Comparison of ENCODE assay signal across 26 cellular contexts in the genomic region with DNA sequence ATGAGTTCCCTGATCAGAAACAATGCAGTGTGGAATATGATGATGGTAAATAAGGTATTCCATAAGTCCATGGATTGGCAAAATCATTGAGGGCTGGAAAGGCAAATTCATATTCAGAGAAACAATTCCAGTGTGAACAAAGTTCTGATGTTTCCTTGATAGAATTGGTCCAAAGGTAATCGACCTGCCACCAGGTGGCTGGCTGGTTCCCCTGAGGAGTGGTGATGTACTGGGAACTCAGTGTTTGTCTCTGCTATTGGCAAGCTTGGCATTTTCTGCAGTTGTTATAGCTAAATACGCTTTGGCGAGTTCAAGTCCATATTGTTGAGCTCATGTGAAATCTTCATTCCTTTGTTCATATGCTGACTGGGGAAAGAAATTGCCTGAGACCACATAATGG.
"Had no signal": no experiment of that assay in that cellular context is flagged by ENCODE, and none has a peak within 500 bp of the region (broad histone marks: within the 10 kb centered on the region; RNA-seq: fewer than 3 reads in every experiment).

No MANE protein-coding gene starts in this region.

- H3K79me2 ChIP-seq: parathyroid adenoma had no signal

- H3K9ac ChIP-seq: neural progenitor cell, parathyroid adenoma had no signal

- FAIRE-seq: kidney, small intestine had no signal

- ATAC-seq: effector memory CD8-positive, alpha-beta T cell; gastrocnemius medialis; left lobe of liver; mucosa of descending colon; right lobe of liver; stimulated activated naive CD8-positive, alpha-beta T cell treated with anti-CD3 and anti-CD28 coated beads, Interleukin-15, amount 100 ng/mL, for 72 hours; upper lobe of right lung had no signal

- H2AFZ ChIP-seq: neural progenitor cell, parathyroid adenoma had no signal

- H3K4me3 Mint-ChIP-seq: effector memory CD8-positive, alpha-beta T cell; memory B cell; mesothelial cell of epicardium; naive B cell; nephron; neural progenitor cell; stimulated activated naive CD8-positive, alpha-beta T cell treated with anti-CD3 and anti-CD28 coated beads, Interleukin-15, amount 100 ng/mL, for 72 hours had no signal

- H3K36me3 Mint-ChIP-seq: memory B cell, mesothelial cell of epicardium, naive B cell, neural progenitor cell had no signal

- H3K4me3 ChIP-seq: coronary artery, gastrocnemius medialis, lung, mucosa of descending colon, neural progenitor cell, right lobe of liver, suprapubic skin, transverse colon, upper lobe of right lung, uterus had no signal

- H3K4me2 ChIP-seq: neural progenitor cell had no signal

- H3K27me3 ChIP-seq: gastrocnemius medialis, right lobe of liver, suprapubic skin, transverse colon, upper lobe of right lung, uterus had no signal

- DNase-seq: dermis blood vessel endothelial cell; effector memory CD8-positive, alpha-beta T cell; gastrocnemius medialis; head of caudate nucleus; kidney; mucosa of descending colon; naive B cell; right lobe of liver; small intestine; stimulated activated CD4-positive, alpha-beta T cell treated with anti-CD3 and anti-CD28 coated beads, Interleukin-15, amount 100 ng/mL, for 24 hours; stimulated activated CD4-positive, alpha-beta T cell treated with anti-CD3 and anti-CD28 coated beads, Interleukin-2, amount 100 ng/mL, for 48 hours; stimulated activated naive CD4-positive, alpha-beta T cell; stimulated activated naive CD8-positive, alpha-beta T cell treated with anti-CD3 and anti-CD28 coated beads, Interleukin-15, amount 100 ng/mL, for 72 hours; transverse colon; upper lobe of right lung; uterus had no signal

- H3K9me3 ChIP-seq: gastrocnemius medialis, mucosa of descending colon, right lobe of liver, suprapubic skin, transverse colon, upper lobe of right lung, uterus had no signal

- H3K4me1 ChIP-seq: gastrocnemius medialis, neural progenitor cell, parathyroid adenoma, right lobe of liver, suprapubic skin, transverse colon, upper lobe of right lung, uterus had no signal

- H3K27me3 Mint-ChIP-seq: effector memory CD8-positive, alpha-beta T cell; progenitor cell of endocrine pancreas had no signal

- H3K27ac ChIP-seq: coronary artery, gastrocnemius medialis, neural progenitor cell, parathyroid adenoma, right lobe of liver, suprapubic skin, transverse colon, upper lobe of right lung, uterus had no signal

- H3K9me3 Mint-ChIP-seq: effector memory CD8-positive, alpha-beta T cell; memory B cell; mesothelial cell of epicardium; nephron; neural progenitor cell; stimulated activated naive CD8-positive, alpha-beta T cell treated with anti-CD3 and anti-CD28 coated beads, Interleukin-15, amount 100 ng/mL, for 72 hours had no signal

- H3K36me3 ChIP-seq: gastrocnemius medialis, neural progenitor cell, right lobe of liver, suprapubic skin, transverse colon, upper lobe of right lung, uterus had no signal

- H3K4me1 Mint-ChIP-seq: memory B cell; mesothelial cell of epicardium; naive B cell; nephron; neural progenitor cell; stimulated activated naive CD8-positive, alpha-beta T cell treated with anti-CD3 and anti-CD28 coated beads, Interleukin-15, amount 100 ng/mL, for 72 hours had no signal

- H3K27ac Mint-ChIP-seq: effector memory CD8-positive, alpha-beta T cell; memory B cell; mesothelial cell of epicardium; naive B cell; nephron; neural progenitor cell; progenitor cell of endocrine pancreas; stimulated activated naive CD8-positive, alpha-beta T cell treated with anti-CD3 and anti-CD28 coated beads, Interleukin-15, amount 100 ng/mL, for 72 hours had no signal
